Comparison of ENCODE assay signal across 2 cellular contexts in the genomic region with DNA sequence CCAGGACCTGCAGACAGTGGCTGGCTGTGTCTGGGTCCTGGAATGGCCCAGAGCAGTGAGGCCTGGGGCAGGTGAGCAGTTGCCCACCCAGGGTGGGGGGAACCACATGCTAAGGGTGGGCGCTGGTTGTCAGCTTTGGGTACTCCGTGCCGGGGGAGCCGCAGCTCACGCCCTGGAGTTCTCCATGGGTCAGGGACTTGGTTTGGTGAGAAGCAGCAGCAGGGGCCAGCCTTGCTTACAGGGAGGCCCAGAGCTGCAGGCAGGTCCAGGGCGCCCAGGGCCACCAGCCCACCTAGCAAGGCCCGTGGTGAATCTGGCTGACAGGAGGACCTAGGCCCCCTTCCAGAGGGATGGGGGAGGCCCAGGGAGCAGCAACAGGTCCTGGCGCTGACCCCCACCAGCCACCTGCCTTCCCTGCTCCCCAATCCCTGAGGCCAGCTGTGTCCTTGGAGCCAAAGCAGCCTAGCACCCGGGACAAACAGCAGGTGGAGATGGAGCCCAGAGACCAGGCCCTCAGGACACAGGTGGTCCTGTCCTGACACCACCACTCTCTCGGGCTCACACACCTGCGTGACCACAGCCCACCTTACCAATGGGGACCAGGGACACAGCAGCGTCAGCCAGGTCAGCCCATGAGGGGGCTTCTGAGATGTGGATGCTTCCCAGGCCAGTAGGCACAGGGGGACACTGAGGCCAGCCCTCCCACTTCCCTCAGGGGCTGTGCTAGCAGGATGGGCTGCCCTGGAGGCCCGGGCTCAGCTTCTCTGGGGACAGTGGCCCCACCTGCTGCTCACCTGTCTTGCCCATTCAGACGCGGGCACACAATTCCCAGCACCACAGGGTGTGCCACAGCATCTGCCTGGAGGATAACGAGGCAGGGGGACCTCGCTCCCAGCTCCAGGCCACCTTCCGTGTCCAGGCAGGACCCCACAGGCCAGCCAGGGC.
TF ChIP-seq lines count a peak whose summit lies in the region.

No MANE protein-coding gene starts in this region.

TF ChIP-seq in SK-N-SH, 30 proteins besides CTCF, POLR2A, EP300 and RAD21 (continued from another document):
- TF ChIP-seq TAF1 (IDR thresholded peaks at IDR 0.05; ENCODE audit: borderline replicate concordance, low read depth, low read length), result no peak
- no peak for TF ChIP-seq ELF1 (IDR thresholded peaks at IDR 0.05)
- no peak for TF ChIP-seq FOXJ3 (CRISPR knock-in tag; IDR thresholded peaks at IDR 0.05)
- no peak for TF ChIP-seq RXRA (IDR thresholded peaks at IDR 0.05; ENCODE audit: borderline replicate concordance, low read depth)
- no peak for TF ChIP-seq REST (IDR thresholded peaks at IDR 0.05; ENCODE audit: low read depth, low read length)
- no peak for TF ChIP-seq GABPA (IDR thresholded peaks at IDR 0.05; ENCODE audit: low read depth)
- TF ChIP-seq IRF3 (IDR thresholded peaks at IDR 0.05; ENCODE audit: low read depth, low read length), result no peak
- TF ChIP-seq POLR2AphosphoS5 (IDR thresholded peaks at IDR 0.05; ENCODE audit: low read depth, low read length), result no peak

TF ChIP-seq in SK-N-SH treated with all-trans-retinoic acid at 6 μM for 48 hours, 23 proteins besides CTCF, POLR2A, EP300 and RAD21:
- TF ChIP-seq TSHZ2 (CRISPR knock-in tag; IDR thresholded peaks at IDR 0.05) (no peak), CSDC2 (CRISPR knock-in tag; IDR thresholded peaks at IDR 0.05) (no peak), OSR1 (CRISPR knock-in tag; IDR thresholded peaks at IDR 0.05) (no peak), ZNF8 (CRISPR knock-in tag; IDR thresholded peaks at IDR 0.05) (no peak), TCF4 (CRISPR knock-in tag; IDR thresholded peaks at IDR 0.05; ENCODE audit: borderline replicate concordance) (no peak), GLIS3 (CRISPR knock-in tag; IDR thresholded peaks at IDR 0.05) (no peak), ZFP30 (CRISPR knock-in tag; IDR thresholded peaks at IDR 0.05) (no peak), RARB (CRISPR knock-in tag; IDR thresholded peaks at IDR 0.05) (no peak)
- TF ChIP-seq, protein P1, sequence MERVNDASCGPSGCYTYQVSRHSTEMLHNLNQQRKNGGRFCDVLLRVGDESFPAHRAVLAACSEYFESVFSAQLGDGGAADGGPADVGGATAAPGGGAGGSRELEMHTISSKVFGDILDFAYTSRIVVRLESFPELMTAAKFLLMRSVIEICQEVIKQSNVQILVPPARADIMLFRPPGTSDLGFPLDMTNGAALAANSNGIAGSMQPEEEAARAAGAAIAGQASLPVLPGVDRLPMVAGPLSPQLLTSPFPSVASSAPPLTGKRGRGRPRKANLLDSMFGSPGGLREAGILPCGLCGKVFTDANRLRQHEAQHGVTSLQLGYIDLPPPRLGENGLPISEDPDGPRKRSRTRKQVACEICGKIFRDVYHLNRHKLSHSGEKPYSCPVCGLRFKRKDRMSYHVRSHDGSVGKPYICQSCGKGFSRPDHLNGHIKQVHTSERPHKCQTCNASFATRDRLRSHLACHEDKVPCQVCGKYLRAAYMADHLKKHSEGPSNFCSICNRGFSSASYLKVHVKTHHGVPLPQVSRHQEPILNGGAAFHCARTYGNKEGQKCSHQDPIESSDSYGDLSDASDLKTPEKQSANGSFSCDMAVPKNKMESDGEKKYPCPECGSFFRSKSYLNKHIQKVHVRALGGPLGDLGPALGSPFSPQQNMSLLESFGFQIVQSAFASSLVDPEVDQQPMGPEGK (CRISPR knock-in tag; IDR thresholded peaks at IDR 0.05; ENCODE audit: borderline replicate concordance), result no peak
